In genomic region chr6:12034349-12034748, GRCh38 we compare ENCODE assay signal across 29 cellular contexts. TPM values are rescaled to one million over a fixed set of nuclear protein-coding genes. Genes with fewer than 3 reads are reported as not detected.
DNase-seq lines count a peak whose midpoint lies in the region; ATAC-seq lines count a peak whose summit lies in the region.
"Had no signal": no experiment of that assay in that cellular context is flagged by ENCODE, and none has a peak within 500 bp of the region (broad histone marks: within the 10 kb centered on the region; RNA-seq: fewer than 3 reads in every experiment).

No MANE protein-coding gene starts in this region.

- no peak overlapping the region for H3K4me3 Mint-ChIP-seq in activated naive CD8-positive, alpha-beta T cell
- H3K4me3 Mint-ChIP-seq in activated naive CD8-positive, alpha-beta T cell treated with anti-CD3 and anti-CD28 coated beads, Interleukin-2, amount 50 U/mL, for 24 hours, result no peak overlapping the region
- H3K4me3 Mint-ChIP-seq in central memory CD8-positive, alpha-beta T cell, result no peak overlapping the region
- H3K4me3 Mint-ChIP-seq: activated naive CD8-positive, alpha-beta T cell treated with anti-CD3 and anti-CD28 coated beads, Interleukin-2, amount 10 ng/mL, durations not matched to agents 7 days and 5 days; CD4-positive, alpha-beta memory T cell had no signal

- peak overlapping the region; percentile 23 for H3K27ac Mint-ChIP-seq in activated naive CD8-positive, alpha-beta T cell
- H3K27ac Mint-ChIP-seq in activated naive CD8-positive, alpha-beta T cell treated with anti-CD3 and anti-CD28 coated beads, Interleukin-2, amount 50 U/mL, for 24 hours, result no peak overlapping the region
- peak overlapping the region; percentile 41 for H3K27ac Mint-ChIP-seq in central memory CD8-positive, alpha-beta T cell (ENCODE audit: low read depth)
- H3K27ac Mint-ChIP-seq: activated naive CD8-positive, alpha-beta T cell treated with anti-CD3 and anti-CD28 coated beads, Interleukin-2, amount 10 ng/mL, durations not matched to agents 7 days and 5 days had no signal

- no peak overlapping the region for H3K23ac ChIP-seq in mesenchymal stem cell (ENCODE audit: low read length in 2 of 2)

- H4K91ac ChIP-seq in mesenchymal stem cell (ENCODE audit: low read length), result no peak overlapping the region

- H3K36me3 ChIP-seq in mesenchymal stem cell (ENCODE audit: control insufficient read depth in 1 of 2, insufficient read depth in 2 of 2, low read depth in 1 of 2, low read length in 2 of 2), result peaks cover 17 to 21% of the 10 kb centered on the region in 2 experiments
- H3K36me3 ChIP-seq in thymus (ENCODE audit: control insufficient read depth, insufficient read depth), result no peaks in the 10 kb centered on the region
- H3K36me3 ChIP-seq: ascending aorta, esophagus muscularis mucosa, lower lobe of right lung, uterus had no signal

- H3K4ac ChIP-seq in mesenchymal stem cell (ENCODE audit: low read depth in 1 of 2, low read length in 2 of 2), result peak overlapping the region in 1 of 2 experiments; percentile 9

- H3K4me3 ChIP-seq in mesenchymal stem cell (ENCODE audit: insufficient read depth in 1 of 2, low read depth in 1 of 2, low read length in 2 of 2), result no peak overlapping the region
- no peak overlapping the region for H3K4me3 ChIP-seq in thymus (ENCODE audit: low read length)
- H3K4me3 ChIP-seq: ascending aorta, esophagus muscularis mucosa, heart right ventricle, lower lobe of right lung, skin epidermis, uterus had no signal

- no peak for DNase-seq in activated naive CD8-positive, alpha-beta T cell treated with anti-CD3 and anti-CD28 coated beads, Interleukin-2, amount 50 U/mL, for 24 hours
- DNase-seq in central memory CD8-positive, alpha-beta T cell (ENCODE audit: low spot score in 2 of 2), result no peak
- DNase-seq in mesenchymal stem cell (no peak), NCI-H526 treated with DMSO at 0.1 percent for 48 hours (lab: John Stamatoyannopoulos, UW) (no peak), pons (ENCODE audit: low spot score) (no peak)
- DNase-seq: activated CD4-positive, alpha-beta T cell treated with anti-CD3 and anti-CD28 coated beads for 48 hours; activated effector memory CD4-positive, alpha-beta T cell treated with Interleukin-2 at 50 U/mL for 16 hours; activated naive CD8-positive, alpha-beta T cell treated with anti-CD3 and anti-CD28 coated beads, Interleukin-2, amount 10 ng/mL, durations not matched to agents 7 days and 5 days; activated T-cell treated with anti-CD3 and anti-CD28 coated beads, Interleukin-2, amount 50 U/mL, for 1 hour; caudate nucleus; CD4-positive, alpha-beta memory T cell; DMS 273 treated with DMSO at 0.1 percent for 48 hours; heart right ventricle; lower lobe of right lung; MM.1S; NCI-H1105 treated with DMSO at 0.1 percent for 48 hours; NCI-H187 treated with DMSO at 0.1 percent for 48 hours; NCI-H524 treated with DMSO at 0.1 percent for 48 hours; retina; SIG-M5; stimulated activated naive CD4-positive, alpha-beta T cell; uterus had no signal

- no peak overlapping the region for H2BK15ac ChIP-seq in mesenchymal stem cell (ENCODE audit: low read depth, poor library complexity, severe bottlenecking)

- H3K9ac ChIP-seq in mesenchymal stem cell (ENCODE audit: low read length), result peak overlapping the region; percentile 19
- H3K9ac ChIP-seq: KMS-11 had no signal

- H3K27me3 ChIP-seq in mesenchymal stem cell (ENCODE audit: control insufficient read depth in 1 of 2, insufficient read depth in 1 of 2, low read length in 2 of 2) (no peaks in the 10 kb centered on the region), thymus (ENCODE audit: control insufficient read depth, insufficient read depth) (no peaks in the 10 kb centered on the region)
- H3K27me3 ChIP-seq: ascending aorta, esophagus muscularis mucosa, heart right ventricle, uterus had no signal

- no peak overlapping the region for H2BK12ac ChIP-seq in mesenchymal stem cell (ENCODE audit: low read length in 2 of 2)

- peaks cover 81% of the 10 kb centered on the region for H3K4me1 Mint-ChIP-seq in activated naive CD8-positive, alpha-beta T cell (ENCODE audit: low read depth)
- peaks cover 80% of the 10 kb centered on the region for H3K4me1 Mint-ChIP-seq in activated naive CD8-positive, alpha-beta T cell treated with anti-CD3 and anti-CD28 coated beads, Interleukin-2, amount 50 U/mL, for 24 hours
- H3K4me1 Mint-ChIP-seq in central memory CD8-positive, alpha-beta T cell, result peaks cover 52% of the 10 kb centered on the region

- H3K4me2 ChIP-seq in mesenchymal stem cell (ENCODE audit: low read length, poor library complexity, severe bottlenecking), result no peak overlapping the region
- H3K4me2 ChIP-seq: KMS-11 had no signal

- peaks cover 6% of the 10 kb centered on the region for H3K4me1 ChIP-seq in mesenchymal stem cell (ENCODE audit: control insufficient read depth, insufficient read depth, low read depth, low read length)
- H3K4me1 ChIP-seq in thymus (ENCODE audit: control insufficient read depth, insufficient read depth, low read length), result no peaks in the 10 kb centered on the region
- H3K4me1 ChIP-seq: uterus had no signal

- H3K14ac ChIP-seq in mesenchymal stem cell (ENCODE audit: low read length in 2 of 2), result no peak overlapping the region

- H3K9me3 ChIP-seq in mesenchymal stem cell (ENCODE audit: control insufficient read depth, low read length), result peaks cover 12% of the 10 kb centered on the region
- H3K9me3 ChIP-seq in thymus (ENCODE audit: control insufficient read depth), result no peaks in the 10 kb centered on the region
- H3K9me3 ChIP-seq: uterus had no signal

- no peak overlapping the region for H2BK5ac ChIP-seq in mesenchymal stem cell (ENCODE audit: low read depth, low read length, poor library complexity, severe bottlenecking)

- H3K18ac ChIP-seq in mesenchymal stem cell (ENCODE audit: low read depth in 1 of 2, low read length in 2 of 2), result peak overlapping the region in 1 of 2 experiments; percentile 23

- H3K27ac ChIP-seq in mesenchymal stem cell (ENCODE audit: low read length, poor library complexity, severe bottlenecking) (peak overlapping the region; percentile 20), thymus (ENCODE audit: low read depth) (peak overlapping the region; percentile 64)
- H3K27ac ChIP-seq: ascending aorta, esophagus muscularis mucosa, heart right ventricle, KMS-11, lower lobe of right lung, uterus had no signal

- ATAC-seq in activated naive CD8-positive, alpha-beta T cell treated with anti-CD3 and anti-CD28 coated beads, Interleukin-2, amount 50 U/mL, for 24 hours, result no peak
- no peak for ATAC-seq in central memory CD8-positive, alpha-beta T cell (replicated peaks; ENCODE audit: extremely low read depth, poor library complexity, severe bottlenecking)
- ATAC-seq in HG03280 (IDR thresholded peaks at IDR 0.05; ENCODE audit: unreplicated experiment), result no peak

- 93% methylated on average over 3 of the region's 3 CpGs for WGBS in mesenchymal stem cell
- WGBS in thymus, result 95% methylated on average over 3 of the region's 3 CpGs

- H2BK120ac ChIP-seq in mesenchymal stem cell (ENCODE audit: low read depth, low read length), result no peak overlapping the region

- no peak overlapping the region for H2AFZ ChIP-seq in mesenchymal stem cell (ENCODE audit: low read depth, low read length)

- H3K9me3 Mint-ChIP-seq in activated naive CD8-positive, alpha-beta T cell (ENCODE audit: low read depth), result no peaks in the 10 kb centered on the region
- H3K9me3 Mint-ChIP-seq in activated naive CD8-positive, alpha-beta T cell treated with anti-CD3 and anti-CD28 coated beads, Interleukin-2, amount 50 U/mL, for 24 hours, result peaks cover 17% of the 10 kb centered on the region
- peaks cover 11% of the 10 kb centered on the region for H3K9me3 Mint-ChIP-seq in central memory CD8-positive, alpha-beta T cell

- H2AK5ac ChIP-seq in mesenchymal stem cell (ENCODE audit: low read length, severe bottlenecking), result peak overlapping the region; percentile 46

- H3K79me1 ChIP-seq in mesenchymal stem cell (replicated peaks; ENCODE audit: low read length, poor library complexity, severe bottlenecking), result peaks cover 9% of the 10 kb centered on the region

- H3K36me3 Mint-ChIP-seq in activated naive CD8-positive, alpha-beta T cell, result peaks cover 19% of the 10 kb centered on the region
- H3K36me3 Mint-ChIP-seq in activated naive CD8-positive, alpha-beta T cell treated with anti-CD3 and anti-CD28 coated beads, Interleukin-2, amount 50 U/mL, for 24 hours (ENCODE audit: low read depth), result peaks cover 34% of the 10 kb centered on the region
- H3K36me3 Mint-ChIP-seq in central memory CD8-positive, alpha-beta T cell (ENCODE audit: insufficient read depth), result peaks cover 5% of the 10 kb centered on the region

- H4K8ac ChIP-seq in mesenchymal stem cell (ENCODE audit: low read length), result no peak overlapping the region

- H3K27me3 Mint-ChIP-seq in activated naive CD8-positive, alpha-beta T cell, result no peaks in the 10 kb centered on the region
- no peaks in the 10 kb centered on the region for H3K27me3 Mint-ChIP-seq in activated naive CD8-positive, alpha-beta T cell treated with anti-CD3 and anti-CD28 coated beads, Interleukin-2, amount 50 U/mL, for 24 hours
- no peaks in the 10 kb centered on the region for H3K27me3 Mint-ChIP-seq in central memory CD8-positive, alpha-beta T cell
- H3K27me3 Mint-ChIP-seq: activated naive CD8-positive, alpha-beta T cell treated with anti-CD3 and anti-CD28 coated beads, Interleukin-2, amount 10 ng/mL, durations not matched to agents 7 days and 5 days; CD4-positive, alpha-beta memory T cell had no signal

RNA-seq across cellular contexts. Expression of gene HIVEP1, which starts 22.2 kb away (rescaled TPM):
- polyA plus RNA-seq in mesenchymal stem cell (2013, experiment 1 of 2), result 13.8 TPM
- 11.2 TPM for polyA plus RNA-seq in mesenchymal stem cell (2013, experiment 2 of 2)
- 8.7 TPM for polyA plus RNA-seq in thymus
